In genomic region chr2:142323206-142323605, GRCh38 we compare ENCODE assay signal across 25 cellular contexts.
"Had no signal": no experiment of that assay in that cellular context is flagged by ENCODE, and none has a peak within 500 bp of the region (broad histone marks: within the 10 kb centered on the region; RNA-seq: fewer than 3 reads in every experiment).

No MANE protein-coding gene starts in this region.

- H3K9me3 Mint-ChIP-seq: memory B cell, neural progenitor cell had no signal

- H3K36me3 Mint-ChIP-seq: activated naive CD8-positive, alpha-beta T cell treated with anti-CD3 and anti-CD28 coated beads for 36 hours; memory B cell; neural progenitor cell had no signal

- ATAC-seq: activated T-cell treated with anti-CD3 and anti-CD28 coated beads, Interleukin-2, amount 50 U/mL, for 72 hours; body of pancreas; heart left ventricle; natural killer cell; right cardiac atrium had no signal

- H3K4me3 Mint-ChIP-seq: activated naive CD8-positive, alpha-beta T cell treated with anti-CD3 and anti-CD28 coated beads for 36 hours; activated T-cell treated with anti-CD3 and anti-CD28 coated beads, Interleukin-2, amount 50 U/mL, for 72 hours; immature natural killer cell; memory B cell; natural killer cell; neural progenitor cell had no signal

- H3K9me3 ChIP-seq: adrenal gland, body of pancreas, heart left ventricle, tibial nerve had no signal

- H3K36me3 ChIP-seq: adrenal gland, heart left ventricle, neural progenitor cell, tibial nerve had no signal

- H3K27me3 ChIP-seq: adrenal gland, body of pancreas, heart left ventricle, neural progenitor cell, tibial nerve had no signal

- DNase-seq: activated CD4-positive, alpha-beta T cell treated with anti-CD3 and anti-CD28 coated beads for 4 hours; activated CD4-positive, alpha-beta T cell treated with anti-CD3 and anti-CD28 coated beads, Interleukin-2, amount 50 U/mL, for 4 hours; activated naive CD4-positive, alpha-beta T cell treated with Interleukin-2 at 50 U/mL for 16 hours; activated naive CD8-positive, alpha-beta T cell treated with anti-CD3 and anti-CD28 coated beads for 36 hours; activated T-cell treated with anti-CD3 and anti-CD28 coated beads for 4 hours; activated T-cell treated with anti-CD3 and anti-CD28 coated beads, Interleukin-2, amount 50 U/mL, for 72 hours; adrenal gland; aorta; body of pancreas; effector CD8-positive, alpha-beta T cell; foreskin fibroblast; heart left ventricle; hypothalamus; immature natural killer cell; kidney; natural killer cell; right cardiac atrium; stimulated activated CD4-positive, alpha-beta T cell treated with anti-CD3 and anti-CD28 coated beads, Interleukin-15, amount 100 ng/mL, for 24 hours; stimulated activated CD4-positive, alpha-beta T cell treated with anti-CD3 and anti-CD28 coated beads, Interleukin-2, amount 100 ng/mL, for 24 hours; stimulated activated naive CD4-positive, alpha-beta T cell; T-helper 9 cell had no signal

- H3K4me1 Mint-ChIP-seq: activated naive CD8-positive, alpha-beta T cell treated with anti-CD3 and anti-CD28 coated beads for 36 hours; immature natural killer cell; memory B cell; natural killer cell; neural progenitor cell had no signal

- H3K4me3 ChIP-seq: adrenal gland, body of pancreas, heart left ventricle, neural progenitor cell, tibial nerve had no signal

- H3K4me2 ChIP-seq: neural progenitor cell had no signal

- H2AFZ ChIP-seq: neural progenitor cell had no signal

- H3K27me3 Mint-ChIP-seq: activated naive CD8-positive, alpha-beta T cell treated with anti-CD3 and anti-CD28 coated beads for 36 hours; memory B cell had no signal

- H3K27ac Mint-ChIP-seq: activated naive CD8-positive, alpha-beta T cell treated with anti-CD3 and anti-CD28 coated beads for 36 hours; activated T-cell treated with anti-CD3 and anti-CD28 coated beads, Interleukin-2, amount 50 U/mL, for 72 hours; immature natural killer cell; memory B cell; natural killer cell; neural progenitor cell had no signal

- H3K9ac ChIP-seq: neural progenitor cell had no signal

- H3K27ac ChIP-seq: adrenal gland, body of pancreas, heart left ventricle, neural progenitor cell, tibial nerve, VCaP had no signal

- H3K4me1 ChIP-seq: adrenal gland, body of pancreas, heart left ventricle, neural progenitor cell, tibial nerve had no signal
